10 cellular contexts compared by ENCODE assay signal in the genomic region with DNA sequence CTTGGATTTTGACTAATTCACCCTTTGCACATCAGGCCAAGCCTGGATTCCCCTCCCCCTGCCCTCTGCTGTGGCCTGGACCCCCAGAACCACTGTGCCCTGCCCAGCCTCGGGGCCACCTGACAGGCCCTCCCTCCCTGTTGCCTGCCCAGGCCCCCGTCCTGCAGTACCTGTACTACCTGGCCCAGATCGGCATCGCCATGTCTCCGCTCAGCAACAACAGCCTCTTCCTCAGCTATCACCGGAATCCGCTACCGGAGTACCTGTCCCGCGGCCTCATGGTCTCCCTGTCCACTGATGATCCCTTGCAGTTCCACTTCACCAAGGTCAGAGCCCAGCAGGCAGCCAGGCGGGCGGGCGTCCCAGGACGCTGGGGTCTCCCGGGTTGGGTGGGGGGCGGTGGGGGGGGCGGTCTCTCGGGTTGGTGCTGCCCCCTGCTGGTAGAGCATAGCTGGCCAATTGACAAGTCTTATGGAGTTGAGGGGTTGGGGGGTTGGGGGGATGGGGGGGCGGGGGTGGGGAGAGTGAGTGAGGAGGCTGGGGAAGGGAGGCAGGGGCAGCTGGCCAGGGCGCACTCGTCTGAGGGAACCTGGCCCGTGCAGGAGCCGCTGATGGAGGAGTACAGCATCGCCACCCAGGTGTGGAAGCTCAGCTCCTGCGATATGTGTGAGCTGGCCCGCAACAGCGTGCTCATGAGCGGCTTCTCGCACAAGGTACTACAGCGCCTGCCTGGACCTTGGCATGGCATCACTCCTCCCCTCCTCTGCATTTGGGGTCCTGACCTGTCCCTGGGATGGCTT. TPM values are rescaled to one million over a fixed set of nuclear protein-coding genes. Genes with fewer than 3 reads are reported as not detected.
DNase-seq lines count a peak whose midpoint lies in the region; ATAC-seq and TF ChIP-seq lines count a peak whose summit lies in the region.
"Had no signal": no experiment of that assay in that cellular context is flagged by ENCODE, and none has a peak within 500 bp of the region (broad histone marks: within the 10 kb centered on the region; RNA-seq: fewer than 3 reads in every experiment).

No MANE protein-coding gene starts in this region.

- H3K27ac ChIP-seq in Peyer's patch, result no peak overlapping the region
- H3K27ac ChIP-seq in osteoblast (ENCODE audit: low read depth, low read length), result no peak overlapping the region
- H3K27ac ChIP-seq: psoas muscle had no signal

- H2AFZ ChIP-seq in osteoblast (ENCODE audit: low read length), result no peak overlapping the region

- no peak for TF ChIP-seq POLR2A in Peyer's patch (IDR thresholded peaks at IDR 0.05)

- peaks cover 28% of the 10 kb centered on the region for H4K20me1 ChIP-seq in osteoblast (ENCODE audit: insufficient read depth, low read length)

- H3K4me3 ChIP-seq in Peyer's patch, result no peak overlapping the region
- H3K4me3 ChIP-seq in osteoblast (ENCODE audit: insufficient read depth, low read length), result no peak overlapping the region
- H3K4me3 ChIP-seq: psoas muscle had no signal

- peaks cover 12% of the 10 kb centered on the region for H3K79me2 ChIP-seq in osteoblast (ENCODE audit: insufficient read depth, low read length)

- H3K27me3 ChIP-seq in Peyer's patch (no peaks in the 10 kb centered on the region), osteoblast (ENCODE audit: insufficient read depth, low read length) (no peaks in the 10 kb centered on the region)

- H3K9me3 Mint-ChIP-seq in stimulated activated naive B cell treated with anti-CD40 and anti-IgM and Interleukin-4, amounts not matched to agents 10 μg/mL and 1 μg/mL and 100 μg/mL, for 72 hours, result no peaks in the 10 kb centered on the region

- H3K36me3 ChIP-seq in Peyer's patch (peaks cover 0 to 56% (median 0%) of the 10 kb centered on the region in 3 donors), osteoblast (ENCODE audit: insufficient read depth, low read length) (peaks cover 67% of the 10 kb centered on the region)

- no peak for DNase-seq in GM10266 (ENCODE audit: extremely low spot score)
- DNase-seq in Peyer's patch, result peak in 2 of 3 donors; percentile 46 to 49
- DNase-seq in dermis blood vessel endothelial cell, result peak; percentile 46
- peak; percentile 87 for DNase-seq in osteoblast (ENCODE audit: insufficient read length, low spot score, missing footprints)
- no peak for DNase-seq in SIG-M5 treated with dmso at 0.1 percent for 504 hours (lab: John Stamatoyannopoulos, UW; ENCODE audit: unreplicated experiment)
- DNase-seq in cerebellar cortex (ENCODE audit: low spot score), result no peak
- DNase-seq in stimulated activated naive B cell treated with anti-CD40 and anti-IgM and Interleukin-4, amounts not matched to agents 10 μg/mL and 1 μg/mL and 100 μg/mL, for 72 hours, result no peak
- DNase-seq: NCI-H226, psoas muscle had no signal

- H3K27me3 Mint-ChIP-seq in stimulated activated naive B cell treated with anti-CD40 and anti-IgM and Interleukin-4, amounts not matched to agents 10 μg/mL and 1 μg/mL and 100 μg/mL, for 72 hours, result no peaks in the 10 kb centered on the region

- peak; percentile 39 for TF ChIP-seq CTCF in GM10266 (IDR thresholded peaks at IDR 0.05; ENCODE audit: control insufficient read depth, insufficient read depth, low read depth, missing control alignments)
- TF ChIP-seq CTCF in Peyer's patch (IDR thresholded peaks at IDR 0.05), result peak in 2 of 6 experiments; percentile 50 to 54
- no peak for TF ChIP-seq CTCF in osteoblast (IDR thresholded peaks at IDR 0.05; ENCODE audit: extremely low read depth, low read depth, low read length)

- no peak overlapping the region for H3K4me3 Mint-ChIP-seq in stimulated activated naive B cell treated with anti-CD40 and anti-IgM and Interleukin-4, amounts not matched to agents 10 μg/mL and 1 μg/mL and 100 μg/mL, for 72 hours

- no peak for ATAC-seq in HG02571 (IDR thresholded peaks at IDR 0.05; ENCODE audit: unreplicated experiment)
- ATAC-seq in stimulated activated naive B cell treated with anti-CD40 and anti-IgM and Interleukin-4, amounts not matched to agents 10 μg/mL and 1 μg/mL and 100 μg/mL, for 72 hours (replicated peaks), result no peak

- H3K4me1 Mint-ChIP-seq in stimulated activated naive B cell treated with anti-CD40 and anti-IgM and Interleukin-4, amounts not matched to agents 10 μg/mL and 1 μg/mL and 100 μg/mL, for 72 hours, result peaks cover 12 to 18% of the 10 kb centered on the region in 2 donors

- H3K36me3 Mint-ChIP-seq in stimulated activated naive B cell treated with anti-CD40 and anti-IgM and Interleukin-4, amounts not matched to agents 10 μg/mL and 1 μg/mL and 100 μg/mL, for 72 hours, result peaks cover 36 to 58% of the 10 kb centered on the region in 2 donors

- peaks cover 0 to 20% (median 2%) of the 10 kb centered on the region in 4 donors for H3K4me1 ChIP-seq in Peyer's patch
- H3K4me1 ChIP-seq in osteoblast (ENCODE audit: insufficient read depth, low read length), result no peaks in the 10 kb centered on the region
- H3K4me1 ChIP-seq: psoas muscle had no signal

- no peak overlapping the region for H3K27ac Mint-ChIP-seq in stimulated activated naive B cell treated with anti-CD40 and anti-IgM and Interleukin-4, amounts not matched to agents 10 μg/mL and 1 μg/mL and 100 μg/mL, for 72 hours

- H3K4me2 ChIP-seq in osteoblast (ENCODE audit: insufficient read depth, low read length), result no peak overlapping the region

- H3K9me3 ChIP-seq in Peyer's patch (no peaks in the 10 kb centered on the region), osteoblast (ENCODE audit: low read depth, low read length) (no peaks in the 10 kb centered on the region)
- H3K9me3 ChIP-seq: psoas muscle had no signal

RNA-seq across cellular contexts. Expression of a gene that starts 10.6 kb away (rescaled TPM):
- 100 to 1,000 TPM in 3 of 4 donors, 10 to 100 TPM in 1; 48.3 to 158 (median 110) TPM for total RNA-seq in Peyer's patch
- 32.0 and 40.4 TPM in 2 replicates for total RNA-seq in dermis blood vessel endothelial cell
- 55.4 and 59.4 TPM in 2 replicates for total RNA-seq in osteoblast

RNA-seq across cellular contexts. Expression of a gene that starts 10.9 kb away (rescaled TPM):
- total RNA-seq in Peyer's patch, result not detected
- total RNA-seq in dermis blood vessel endothelial cell, result not detected in 2 replicates
- 0.29 and 0.72 TPM in 2 replicates for total RNA-seq in osteoblast
- total RNA-seq: psoas muscle had no signal

RNA-seq across cellular contexts. Expression of a gene that starts 25.6 kb away (rescaled TPM):
- total RNA-seq in Peyer's patch, result 100 to 1,000 TPM in 3 of 4 donors, 10 to 100 TPM in 1; 76.7 to 276 (median 228) TPM
- 1.5 and 2.7 TPM in 2 replicates for total RNA-seq in dermis blood vessel endothelial cell
- 9.4 and 13.8 TPM in 2 replicates for total RNA-seq in osteoblast

RNA-seq across cellular contexts. Expression of a gene that starts 37.6 kb away (rescaled TPM):
- total RNA-seq in Peyer's patch (100 to 1,000 TPM in 2 of 4 donors, 10 to 100 TPM in 2; 38.5 to 242 (median 116) TPM), dermis blood vessel endothelial cell (4.0 and 4.1 TPM in 2 replicates), osteoblast (14.8 and 16.2 TPM in 2 replicates)

RNA-seq across cellular contexts. Expression of a gene that starts 57.3 kb away (rescaled TPM):
- total RNA-seq in Peyer's patch (10 to 100 TPM in 1 of 4 donors, not detected in 3; 93.7 TPM), dermis blood vessel endothelial cell (8.5 TPM in 1 of 2 replicates, not detected in the other), osteoblast (not detected in 2 replicates)

Comparison
In these comparisons a context has a peak if more than half of its experiments do, and no peak if none do; other contexts are left out.
1. DNase-seq: peak in Peyer's patch (2 of 3), dermis blood vessel endothelial cell (single experiment) and osteoblast (single experiment); none in GM10266 (single experiment), SIG-M5 treated with dmso at 0.1 percent for 504 hours (single experiment), cerebellar cortex (single experiment) and stimulated activated naive B cell treated with anti-CD40 and anti-IgM and Interleukin-4, amounts not matched to agents 10 μg/mL and 1 μg/mL and 100 μg/mL, for 72 hours (single experiment).